ENCODE assay signal across 44 cellular contexts in the genomic region with DNA sequence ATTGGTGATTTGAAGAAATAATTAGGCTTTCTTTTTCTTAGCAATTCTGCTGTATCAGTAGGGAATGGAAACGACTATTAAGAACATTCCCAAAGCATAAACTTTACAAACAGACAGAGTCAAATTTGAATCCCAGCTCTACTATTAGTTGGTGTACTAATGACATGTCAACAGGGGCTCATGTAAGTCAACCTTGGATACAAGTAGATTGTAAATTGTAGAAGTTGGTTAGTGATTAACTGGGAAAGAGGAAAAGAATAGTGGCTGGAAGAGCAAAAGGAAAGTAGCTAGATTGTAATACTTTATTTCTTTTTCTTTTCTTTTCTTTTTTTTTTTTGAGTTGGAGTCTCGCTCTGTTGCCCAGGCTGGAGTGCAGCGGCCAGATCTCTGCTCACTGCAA. TPM values are rescaled to one million over a fixed set of nuclear protein-coding genes. Genes with fewer than 3 reads are reported as not detected.
"Had no signal": no experiment of that assay in that cellular context is flagged by ENCODE, and none has a peak within 500 bp of the region (broad histone marks: within the 10 kb centered on the region; RNA-seq: fewer than 3 reads in every experiment).

No MANE protein-coding gene starts in this region.

- H3K4me1 Mint-ChIP-seq: activated naive CD4-positive, alpha-beta T cell treated with anti-CD3 and anti-CD28 coated beads, Interleukin-2, amount 10 ng/mL, durations not matched to agents 7 days and 5 days; activated naive CD4-positive, alpha-beta T cell treated with anti-CD3 and anti-CD28 coated beads, Interleukin-2, amount 50 U/mL, for 24 hours; activated naive CD8-positive, alpha-beta T cell treated with anti-CD3 and anti-CD28 coated beads for 36 hours; activated naive CD8-positive, alpha-beta T cell treated with anti-CD3 and anti-CD28 coated beads, Interleukin-2, amount 10 ng/mL, durations not matched to agents 7 days and 5 days; activated naive CD8-positive, alpha-beta T cell treated with anti-CD3 and anti-CD28 coated beads, Interleukin-2, amount 50 U/mL, for 24 hours; activated T-helper 17 cell treated with anti-CD3 and anti-CD28 coated beads, Interleukin-2, amount 50 U/mL, for 72 hours; brain; central memory CD8-positive, alpha-beta T cell had no signal

- H3K27ac Mint-ChIP-seq: activated naive CD4-positive, alpha-beta T cell treated with anti-CD3 and anti-CD28 coated beads for 36 hours; activated naive CD4-positive, alpha-beta T cell treated with anti-CD3 and anti-CD28 coated beads, Interleukin-2, amount 10 ng/mL, durations not matched to agents 7 days and 5 days; activated naive CD4-positive, alpha-beta T cell treated with anti-CD3 and anti-CD28 coated beads, Interleukin-2, amount 50 U/mL, for 24 hours; activated naive CD4-positive, alpha-beta T cell treated with anti-CD3 and anti-CD28 coated beads, Interleukin-2, amount 50 U/mL, for 72 hours; activated naive CD8-positive, alpha-beta T cell; activated naive CD8-positive, alpha-beta T cell treated with anti-CD3 and anti-CD28 coated beads for 36 hours; activated naive CD8-positive, alpha-beta T cell treated with anti-CD3 and anti-CD28 coated beads, Interleukin-2, amount 10 ng/mL, durations not matched to agents 7 days and 5 days; activated naive CD8-positive, alpha-beta T cell treated with anti-CD3 and anti-CD28 coated beads, Interleukin-2, amount 50 U/mL, for 24 hours; activated T-cell treated with anti-CD3 and anti-CD28 coated beads, Interleukin-2, amount 50 U/mL, for 24 hours; activated T-cell treated with anti-CD3 and anti-CD28 coated beads, Interleukin-2, amount 50 U/mL, for 72 hours; activated T-helper 1 cell treated with anti-CD3 and anti-CD28 coated beads, Interleukin-12 subunit alpha, Interleukin-12 subunit beta, Interleukin-2, Interleukin-4 antibody, amounts not matched to agents 30 ng/mL and 10 ng/mL and 1 ng/mL, durations not matched to agents 14 hours and 24 hours and 36 hours; activated T-helper 17 cell treated with anti-CD3 and anti-CD28 coated beads, Interleukin-2, amount 50 U/mL, for 72 hours; activated T-helper 2 cell treated with anti-CD3 and anti-CD28 coated beads, Interferon-gamma antibody, Interleukin-2, Interleukin-4, amounts not matched to agents 10 μg/mL and 5 μg/mL and 100 μg/mL, durations not matched to agents 14 hours and 24 hours and 36 hours; brain had no signal

- H3K27me3 Mint-ChIP-seq: activated naive CD4-positive, alpha-beta T cell treated with anti-CD3 and anti-CD28 coated beads, Interleukin-2, amount 10 ng/mL, durations not matched to agents 7 days and 5 days; activated naive CD4-positive, alpha-beta T cell treated with anti-CD3 and anti-CD28 coated beads, Interleukin-2, amount 50 U/mL, for 24 hours; activated naive CD8-positive, alpha-beta T cell; activated naive CD8-positive, alpha-beta T cell treated with anti-CD3 and anti-CD28 coated beads for 36 hours; activated naive CD8-positive, alpha-beta T cell treated with anti-CD3 and anti-CD28 coated beads, Interleukin-2, amount 10 ng/mL, durations not matched to agents 7 days and 5 days; activated naive CD8-positive, alpha-beta T cell treated with anti-CD3 and anti-CD28 coated beads, Interleukin-2, amount 50 U/mL, for 24 hours; activated T-cell treated with anti-CD3 and anti-CD28 coated beads, Interleukin-2, amount 50 U/mL, for 24 hours; activated T-helper 17 cell treated with anti-CD3 and anti-CD28 coated beads, Interleukin-2, amount 50 U/mL, for 72 hours; central memory CD8-positive, alpha-beta T cell had no signal

- H3K36me3 Mint-ChIP-seq: activated naive CD4-positive, alpha-beta T cell treated with anti-CD3 and anti-CD28 coated beads, Interleukin-2, amount 10 ng/mL, durations not matched to agents 7 days and 5 days; activated naive CD4-positive, alpha-beta T cell treated with anti-CD3 and anti-CD28 coated beads, Interleukin-2, amount 50 U/mL, for 24 hours; activated naive CD4-positive, alpha-beta T cell treated with anti-CD3 and anti-CD28 coated beads, Interleukin-2, amount 50 U/mL, for 72 hours; activated naive CD8-positive, alpha-beta T cell; activated naive CD8-positive, alpha-beta T cell treated with anti-CD3 and anti-CD28 coated beads for 36 hours; activated naive CD8-positive, alpha-beta T cell treated with anti-CD3 and anti-CD28 coated beads, Interleukin-2, amount 10 ng/mL, durations not matched to agents 7 days and 5 days; brain had no signal

- ATAC-seq: activated naive CD4-positive, alpha-beta T cell treated with anti-CD3 and anti-CD28 coated beads, Interleukin-2, amount 50 U/mL, for 72 hours; activated naive CD8-positive, alpha-beta T cell treated with anti-CD3 and anti-CD28 coated beads, Interleukin-2, amount 50 U/mL, for 24 hours; activated T-cell treated with anti-CD3 and anti-CD28 coated beads, Interleukin-2, amount 50 U/mL, for 4 hours; activated T-cell treated with anti-CD3 and anti-CD28 coated beads, Interleukin-2, amount 50 U/mL, for 72 hours; activated T-helper 17 cell treated with anti-CD3 and anti-CD28 coated beads, Interleukin-2, amount 50 U/mL, for 72 hours; body of pancreas had no signal

- H3K36me3 ChIP-seq: adrenal gland, ascending aorta, brain microvascular endothelial cell, breast epithelium, cardiac muscle cell had no signal

- DNase-seq: activated effector memory CD4-positive, alpha-beta T cell treated with anti-CD3 and anti-CD28 coated beads, Interleukin-2, amount 50 U/mL, for 16 hours; activated effector memory CD4-positive, alpha-beta T cell treated with Interleukin-2 at 50 U/mL for 16 hours; activated gamma-delta T cell; activated gamma-delta T cell treated with Interleukin-2 at 50 U/mL for 16 hours; activated naive CD4-positive, alpha-beta T cell; activated naive CD4-positive, alpha-beta T cell treated with anti-CD3 and anti-CD28 coated beads for 36 hours; activated naive CD4-positive, alpha-beta T cell treated with anti-CD3 and anti-CD28 coated beads, Interleukin-2, amount 10 ng/mL, durations not matched to agents 7 days and 5 days; activated naive CD4-positive, alpha-beta T cell treated with anti-CD3 and anti-CD28 coated beads, Interleukin-2, amount 50 U/mL, for 16 hours; activated naive CD4-positive, alpha-beta T cell treated with Interleukin-2 at 50 U/mL for 16 hours; activated naive CD8-positive, alpha-beta T cell treated with anti-CD3 and anti-CD28 coated beads for 36 hours; activated naive CD8-positive, alpha-beta T cell treated with anti-CD3 and anti-CD28 coated beads, Interleukin-2, amount 10 ng/mL, durations not matched to agents 7 days and 5 days; activated naive CD8-positive, alpha-beta T cell treated with anti-CD3 and anti-CD28 coated beads, Interleukin-2, amount 50 U/mL, for 24 hours; activated T-cell treated with anti-CD3 and anti-CD28 coated beads for 4 hours; activated T-cell treated with anti-CD3 and anti-CD28 coated beads, Interleukin-2, amount 50 U/mL, for 1 hour; activated T-cell treated with anti-CD3 and anti-CD28 coated beads, Interleukin-2, amount 50 U/mL, for 24 hours; activated T-cell treated with anti-CD3 and anti-CD28 coated beads, Interleukin-2, amount 50 U/mL, for 4 hours; activated T-cell treated with anti-CD3 and anti-CD28 coated beads, Interleukin-2, amount 50 U/mL, for 48 hours; activated T-cell treated with anti-CD3 and anti-CD28 coated beads, Interleukin-2, amount 50 U/mL, for 72 hours; adrenal gland; amniotic stem cell; amygdala; anterior cingulate cortex; aorta; body of pancreas; brain microvascular endothelial cell; caudate nucleus; central memory CD4-positive, alpha-beta T cell; cerebellar nuclear complex had no signal

- H3K9me3 Mint-ChIP-seq: activated naive CD4-positive, alpha-beta T cell treated with anti-CD3 and anti-CD28 coated beads for 36 hours; activated naive CD4-positive, alpha-beta T cell treated with anti-CD3 and anti-CD28 coated beads, Interleukin-2, amount 10 ng/mL, durations not matched to agents 7 days and 5 days; activated naive CD4-positive, alpha-beta T cell treated with anti-CD3 and anti-CD28 coated beads, Interleukin-2, amount 50 U/mL, for 24 hours; activated naive CD4-positive, alpha-beta T cell treated with anti-CD3 and anti-CD28 coated beads, Interleukin-2, amount 50 U/mL, for 72 hours; activated naive CD8-positive, alpha-beta T cell treated with anti-CD3 and anti-CD28 coated beads for 36 hours; activated naive CD8-positive, alpha-beta T cell treated with anti-CD3 and anti-CD28 coated beads, Interleukin-2, amount 10 ng/mL, durations not matched to agents 7 days and 5 days; activated naive CD8-positive, alpha-beta T cell treated with anti-CD3 and anti-CD28 coated beads, Interleukin-2, amount 50 U/mL, for 24 hours; activated T-cell treated with anti-CD3 and anti-CD28 coated beads, Interleukin-2, amount 50 U/mL, for 24 hours; activated T-cell treated with anti-CD3 and anti-CD28 coated beads, Interleukin-2, amount 50 U/mL, for 4 hours; activated T-cell treated with anti-CD3 and anti-CD28 coated beads, Interleukin-2, amount 50 U/mL, for 72 hours; activated T-helper 1 cell treated with anti-CD3 and anti-CD28 coated beads, Interleukin-12 subunit alpha, Interleukin-12 subunit beta, Interleukin-2, Interleukin-4 antibody, amounts not matched to agents 30 ng/mL and 10 ng/mL and 1 ng/mL, durations not matched to agents 14 hours and 24 hours and 36 hours; activated T-helper 17 cell treated with anti-CD3 and anti-CD28 coated beads, Interleukin-2, amount 50 U/mL, for 72 hours; activated T-helper 2 cell treated with anti-CD3 and anti-CD28 coated beads, Interferon-gamma antibody, Interleukin-2, Interleukin-4, amounts not matched to agents 10 μg/mL and 5 μg/mL and 100 μg/mL, durations not matched to agents 14 hours and 24 hours and 36 hours; brain; central memory CD8-positive, alpha-beta T cell had no signal

- H3K9me3 ChIP-seq: adrenal gland, ascending aorta, body of pancreas, breast epithelium had no signal

- FAIRE-seq: astrocyte, bronchial epithelial cell had no signal

- H3K4me3 Mint-ChIP-seq: activated naive CD4-positive, alpha-beta T cell treated with anti-CD3 and anti-CD28 coated beads for 36 hours; activated naive CD4-positive, alpha-beta T cell treated with anti-CD3 and anti-CD28 coated beads, Interleukin-2, amount 10 ng/mL, durations not matched to agents 7 days and 5 days; activated naive CD4-positive, alpha-beta T cell treated with anti-CD3 and anti-CD28 coated beads, Interleukin-2, amount 50 U/mL, for 24 hours; activated naive CD8-positive, alpha-beta T cell; activated naive CD8-positive, alpha-beta T cell treated with anti-CD3 and anti-CD28 coated beads for 36 hours; activated naive CD8-positive, alpha-beta T cell treated with anti-CD3 and anti-CD28 coated beads, Interleukin-2, amount 10 ng/mL, durations not matched to agents 7 days and 5 days; activated naive CD8-positive, alpha-beta T cell treated with anti-CD3 and anti-CD28 coated beads, Interleukin-2, amount 50 U/mL, for 24 hours; activated T-cell treated with anti-CD3 and anti-CD28 coated beads, Interleukin-2, amount 50 U/mL, for 24 hours; activated T-cell treated with anti-CD3 and anti-CD28 coated beads, Interleukin-2, amount 50 U/mL, for 4 hours; activated T-cell treated with anti-CD3 and anti-CD28 coated beads, Interleukin-2, amount 50 U/mL, for 72 hours; activated T-helper 1 cell treated with anti-CD3 and anti-CD28 coated beads, Interleukin-12 subunit alpha, Interleukin-12 subunit beta, Interleukin-2, Interleukin-4 antibody, amounts not matched to agents 30 ng/mL and 10 ng/mL and 1 ng/mL, durations not matched to agents 14 hours and 24 hours and 36 hours; activated T-helper 17 cell treated with anti-CD3 and anti-CD28 coated beads, Interleukin-2, amount 50 U/mL, for 72 hours; brain; central memory CD8-positive, alpha-beta T cell had no signal

- H3K4me1 ChIP-seq: adrenal gland, ascending aorta, body of pancreas, breast epithelium had no signal

- H3K27me3 ChIP-seq: adrenal gland, ascending aorta, body of pancreas, brain microvascular endothelial cell, breast epithelium, cardiac muscle cell had no signal

- H3K27ac ChIP-seq: adrenal gland, ascending aorta, body of pancreas, brain microvascular endothelial cell, breast epithelium, cardiac muscle cell had no signal

- H3K4me3 ChIP-seq: adrenal gland, ascending aorta, body of pancreas, breast epithelium, cardiac muscle cell had no signal

RNA-seq across cellular contexts. Expression of a gene that starts 38.6 kb away (rescaled TPM):
- total RNA-seq: activated naive CD8-positive, alpha-beta T cell treated with anti-CD3 and anti-CD28 coated beads, Interleukin-2, amount 10 ng/mL, durations not matched to agents 7 days and 5 days; activated T-helper 1 cell treated with anti-CD3 and anti-CD28 coated beads, Interleukin-12 subunit alpha, Interleukin-12 subunit beta, Interleukin-2, Interleukin-4 antibody, amounts not matched to agents 30 ng/mL and 10 ng/mL and 1 ng/mL, durations not matched to agents 14 hours and 24 hours and 36 hours; activated T-helper 17 cell treated with anti-CD3 and anti-CD28 coated beads, Interleukin-2, amount 50 U/mL, for 72 hours; activated T-helper 2 cell treated with anti-CD3 and anti-CD28 coated beads, Interferon-gamma antibody, Interleukin-2, Interleukin-4, amounts not matched to agents 10 μg/mL and 5 μg/mL and 100 μg/mL, durations not matched to agents 14 hours and 24 hours and 36 hours; aorta; ascending aorta; body of pancreas; breast epithelium; bronchial epithelial cell; cardiac septum had no signal
- polyA plus RNA-seq: adipose tissue, aorta had no signal

RNA-seq across cellular contexts. Expression of a gene that starts 59.7 kb away (rescaled TPM):
- total RNA-seq: activated naive CD4-positive, alpha-beta T cell treated with anti-CD3 and anti-CD28 coated beads for 36 hours; activated naive CD4-positive, alpha-beta T cell treated with anti-CD3 and anti-CD28 coated beads, Interleukin-2, amount 50 U/mL, for 72 hours; activated naive CD8-positive, alpha-beta T cell treated with anti-CD3 and anti-CD28 coated beads for 36 hours; activated naive CD8-positive, alpha-beta T cell treated with anti-CD3 and anti-CD28 coated beads, Interleukin-2, amount 10 ng/mL, durations not matched to agents 7 days and 5 days; activated T-cell treated with anti-CD3 and anti-CD28 coated beads, Interleukin-2, amount 50 U/mL, for 4 hours; activated T-cell treated with anti-CD3 and anti-CD28 coated beads, Interleukin-2, amount 50 U/mL, for 72 hours; activated T-helper 1 cell treated with anti-CD3 and anti-CD28 coated beads, Interleukin-12 subunit alpha, Interleukin-12 subunit beta, Interleukin-2, Interleukin-4 antibody, amounts not matched to agents 30 ng/mL and 10 ng/mL and 1 ng/mL, durations not matched to agents 14 hours and 24 hours and 36 hours; activated T-helper 17 cell treated with anti-CD3 and anti-CD28 coated beads, Interleukin-2, amount 50 U/mL, for 72 hours; activated T-helper 2 cell treated with anti-CD3 and anti-CD28 coated beads, Interferon-gamma antibody, Interleukin-2, Interleukin-4, amounts not matched to agents 10 μg/mL and 5 μg/mL and 100 μg/mL, durations not matched to agents 14 hours and 24 hours and 36 hours; adrenal gland; aorta; ascending aorta; body of pancreas; breast epithelium; bronchial epithelial cell; cardiac muscle cell; cardiac septum; cerebellum had no signal
- polyA plus RNA-seq: adipose tissue, adrenal gland, aorta, cardiac muscle cell had no signal
